ENCODE assay signal across 19 cellular contexts in genomic region chr9:38181216-38181615, GRCh38.
"Had no signal": no experiment of that assay in that cellular context is flagged by ENCODE, and none has a peak within 500 bp of the region (broad histone marks: within the 10 kb centered on the region; RNA-seq: fewer than 3 reads in every experiment).

No MANE protein-coding gene starts in this region.

- H3K36me3 ChIP-seq: brain microvascular endothelial cell, left ventricle myocardium inferior, neutrophil, transverse colon had no signal

- FAIRE-seq: keratinocyte had no signal

- DNase-seq: activated CD4-positive, alpha-beta memory T cell treated with anti-CD3 and anti-CD28 coated beads for 36 hours; activated CD4-positive, alpha-beta T cell treated with anti-CD3 and anti-CD28 coated beads for 36 hours; activated CD8-positive, alpha-beta memory T cell treated with anti-CD3 and anti-CD28 coated beads, Interleukin-2, amount 10 ng/mL, durations not matched to agents 7 days and 5 days; activated T-cell treated with anti-CD3 and anti-CD28 coated beads, Interleukin-2, amount 50 U/mL, for 1 hour; amygdala; brain microvascular endothelial cell; cerebellar nuclear complex; erythroblast; left ventricle myocardium inferior; mucosa of descending colon; naive thymus-derived CD4-positive, alpha-beta T cell; stimulated activated CD4-positive, alpha-beta T cell treated with anti-CD3 and anti-CD28 coated beads, Interleukin-15, amount 100 ng/mL, for 24 hours; stimulated activated CD4-positive, alpha-beta T cell treated with anti-CD3 and anti-CD28 coated beads, Interleukin-4, amount 100 ng/mL, for 1 hour; stimulated activated naive B cell treated with anti-CD40 and anti-IgM and Interleukin-4, amounts not matched to agents 10 μg/mL and 1 μg/mL and 100 μg/mL, for 72 hours; transverse colon had no signal

- H3K27me3 ChIP-seq: brain microvascular endothelial cell, hepatocyte, neutrophil, transverse colon had no signal

- H3K9me3 ChIP-seq: left ventricle myocardium inferior, mucosa of descending colon, neutrophil, transverse colon had no signal

- H2AFZ ChIP-seq: hepatocyte had no signal

- H3K27ac Mint-ChIP-seq: activated CD4-positive, alpha-beta memory T cell treated with anti-CD3 and anti-CD28 coated beads for 36 hours; activated CD4-positive, alpha-beta T cell treated with anti-CD3 and anti-CD28 coated beads for 36 hours; activated CD8-positive, alpha-beta memory T cell treated with anti-CD3 and anti-CD28 coated beads, Interleukin-2, amount 10 ng/mL, durations not matched to agents 7 days and 5 days; activated naive CD4-positive, alpha-beta T cell treated with anti-CD3 and anti-CD28 coated beads, Interleukin-2, amount 50 U/mL, for 24 hours; stimulated activated naive B cell treated with anti-CD40 and anti-IgM and Interleukin-4, amounts not matched to agents 10 μg/mL and 1 μg/mL and 100 μg/mL, for 72 hours had no signal

- H3K27me3 Mint-ChIP-seq: activated CD4-positive, alpha-beta T cell treated with anti-CD3 and anti-CD28 coated beads for 36 hours; activated naive CD4-positive, alpha-beta T cell treated with anti-CD3 and anti-CD28 coated beads, Interleukin-2, amount 50 U/mL, for 24 hours had no signal

- H3K4me3 ChIP-seq: hepatocyte, left ventricle myocardium inferior, mucosa of descending colon, transverse colon had no signal

- H3K4me1 Mint-ChIP-seq: activated CD8-positive, alpha-beta memory T cell treated with anti-CD3 and anti-CD28 coated beads, Interleukin-2, amount 10 ng/mL, durations not matched to agents 7 days and 5 days had no signal

- H3K4me2 ChIP-seq: hepatocyte had no signal

- H3K79me2 ChIP-seq: hepatocyte had no signal

- ATAC-seq: activated CD4-positive, alpha-beta T cell treated with anti-CD3 and anti-CD28 coated beads for 36 hours; activated CD8-positive, alpha-beta memory T cell treated with anti-CD3 and anti-CD28 coated beads, Interleukin-2, amount 10 ng/mL, durations not matched to agents 7 days and 5 days; mucosa of descending colon; naive thymus-derived CD4-positive, alpha-beta T cell; stimulated activated naive B cell treated with anti-CD40 and anti-IgM and Interleukin-4, amounts not matched to agents 10 μg/mL and 1 μg/mL and 100 μg/mL, for 72 hours had no signal

- H3K27ac ChIP-seq: brain microvascular endothelial cell, hepatocyte, left ventricle myocardium inferior, neutrophil, transverse colon had no signal

- H3K4me1 ChIP-seq: left ventricle myocardium inferior, transverse colon had no signal

- H3K9me3 Mint-ChIP-seq: activated CD4-positive, alpha-beta memory T cell treated with anti-CD3 and anti-CD28 coated beads for 36 hours; activated naive CD4-positive, alpha-beta T cell treated with anti-CD3 and anti-CD28 coated beads, Interleukin-2, amount 50 U/mL, for 24 hours; naive thymus-derived CD4-positive, alpha-beta T cell; stimulated activated naive B cell treated with anti-CD40 and anti-IgM and Interleukin-4, amounts not matched to agents 10 μg/mL and 1 μg/mL and 100 μg/mL, for 72 hours had no signal

- H3K4me3 Mint-ChIP-seq: activated CD4-positive, alpha-beta memory T cell treated with anti-CD3 and anti-CD28 coated beads for 36 hours; activated CD4-positive, alpha-beta T cell treated with anti-CD3 and anti-CD28 coated beads for 36 hours; activated CD8-positive, alpha-beta memory T cell treated with anti-CD3 and anti-CD28 coated beads, Interleukin-2, amount 10 ng/mL, durations not matched to agents 7 days and 5 days; activated naive CD4-positive, alpha-beta T cell treated with anti-CD3 and anti-CD28 coated beads, Interleukin-2, amount 50 U/mL, for 24 hours; naive thymus-derived CD4-positive, alpha-beta T cell; stimulated activated naive B cell treated with anti-CD40 and anti-IgM and Interleukin-4, amounts not matched to agents 10 μg/mL and 1 μg/mL and 100 μg/mL, for 72 hours had no signal

- H3K36me3 Mint-ChIP-seq: activated CD4-positive, alpha-beta memory T cell treated with anti-CD3 and anti-CD28 coated beads for 36 hours; activated CD8-positive, alpha-beta memory T cell treated with anti-CD3 and anti-CD28 coated beads, Interleukin-2, amount 10 ng/mL, durations not matched to agents 7 days and 5 days; activated naive CD4-positive, alpha-beta T cell treated with anti-CD3 and anti-CD28 coated beads, Interleukin-2, amount 50 U/mL, for 24 hours; naive thymus-derived CD4-positive, alpha-beta T cell; stimulated activated naive B cell treated with anti-CD40 and anti-IgM and Interleukin-4, amounts not matched to agents 10 μg/mL and 1 μg/mL and 100 μg/mL, for 72 hours had no signal
